In genomic region chr4:22672519-22672918, GRCh38 we compare ENCODE assay signal across 21 cellular contexts. TPM values are rescaled to one million over a fixed set of nuclear protein-coding genes. Genes with fewer than 3 reads are reported as not detected.
A peak's percentile ranks its signal among the peaks of the same experiment; 100 is the strongest.
DNase-seq lines count a peak whose midpoint lies in the region; ATAC-seq, FAIRE-seq and TF ChIP-seq lines count a peak whose summit lies in the region.
"Had no signal": no experiment of that assay in that cellular context is flagged by ENCODE, and none has a peak within 500 bp of the region (broad histone marks: within the 10 kb centered on the region; RNA-seq: fewer than 3 reads in every experiment).

No MANE protein-coding gene starts in this region.

- no peaks in the 10 kb centered on the region for H3K36me3 ChIP-seq in Loucy (ENCODE audit: insufficient read depth, low read length)
- H3K36me3 ChIP-seq in GM12878 (ENCODE audit: control insufficient read depth in 2 of 2, insufficient read depth in 2 of 2, low read length in 1 of 2) = no peaks in the 10 kb centered on the region
- H3K36me3 ChIP-seq: BLaER1 had no signal

- H3K36me3 Mint-ChIP-seq in activated T-cell treated with anti-CD3 and anti-CD28 coated beads, Interleukin-2, amount 50 U/mL, for 24 hours (ENCODE audit: low read depth) = no peaks in the 10 kb centered on the region
- H3K36me3 Mint-ChIP-seq in CD4-positive, alpha-beta T cell (ENCODE audit: low read depth) = no peaks in the 10 kb centered on the region
- H3K36me3 Mint-ChIP-seq: CD8-positive, alpha-beta memory T cell had no signal

- no peak overlapping the region for H3K4me3 ChIP-seq in Loucy (ENCODE audit: low read length, poor library complexity, severe bottlenecking)
- H3K4me3 ChIP-seq in GM12878 = no peak overlapping the region
- H3K4me3 ChIP-seq: BLaER1, K562 had no signal

- TF ChIP-seq EP300 in GM12878 (IDR thresholded peaks at IDR 0.05; ENCODE audit: borderline replicate concordance in 1 of 2, control insufficient read depth in 1 of 2, low read depth in 2 of 2, low read length in 2 of 2) = no peak

- TF ChIP-seq CTCF in CD4-positive, alpha-beta T cell (IDR thresholded peaks at IDR 0.05) = no peak
- TF ChIP-seq CTCF in Loucy (conservative IDR thresholded peaks at IDR 0.05; ENCODE audit: low read length) (no peak), GM12878 (IDR thresholded peaks at IDR 0.05 in 2 of 3, conservative IDR thresholded peaks at IDR 0.05 in 1 of 3; ENCODE audit: control insufficient read depth in 2 of 3, extremely low read depth in 1 of 3, insufficient read depth in 1 of 3, low read depth in 3 of 3, low read length in 3 of 3) (no peak)

- no peaks in the 10 kb centered on the region for H3K27me3 Mint-ChIP-seq in activated T-cell treated with anti-CD3 and anti-CD28 coated beads, Interleukin-2, amount 50 U/mL, for 24 hours
- H3K27me3 Mint-ChIP-seq in CD4-positive, alpha-beta T cell = no peaks in the 10 kb centered on the region
- H3K27me3 Mint-ChIP-seq: CD8-positive, alpha-beta memory T cell had no signal

- no peak for DNase-seq in activated T-cell treated with anti-CD3 and anti-CD28 coated beads, Interleukin-2, amount 50 U/mL, for 24 hours
- no peak for DNase-seq in activated T-cell treated with anti-CD3 and anti-CD28 coated beads, Interleukin-2, amount 50 U/mL, for 1 hour
- no peak for DNase-seq in CD4-positive, alpha-beta T cell
- DNase-seq in GM12878 (ENCODE audit: low read depth, low spot score) (no peak), posterior cingulate gyrus (no peak), GM19239 (ENCODE audit: insufficient read length, low spot score) (no peak)
- DNase-seq in stimulated activated CD4-positive, alpha-beta T cell treated with anti-CD3 and anti-CD28 coated beads, Interleukin-2, amount 100 ng/mL, for 48 hours = no peak
- DNase-seq: CD8-positive, alpha-beta memory T cell; MV-4-11; NCI-H1694 treated with DMSO at 0.1 percent for 48 hours; NCI-H2227 treated with DMSO at 0.1 percent for 48 hours; NCI-H510A treated with DMSO at 0.1 percent for 48 hours; NCI-H774; OCI-M1; Right ventricle myocardium superior had no signal

- in situ Hi-C loops in GM12878 (cut with MboI) = no loop called here

- H4K20me1 ChIP-seq in Loucy (ENCODE audit: insufficient read depth, low read length, poor library complexity, severe bottlenecking) = no peaks in the 10 kb centered on the region
- no peaks in the 10 kb centered on the region for H4K20me1 ChIP-seq in GM12878 (ENCODE audit: control insufficient read depth, insufficient read depth)
- H4K20me1 ChIP-seq: BLaER1 had no signal

- intact Hi-C loops in CD4-positive, alpha-beta T cell (cut with DNase I, micrococcal nuclease) = no loop called here
- intact Hi-C loops in GM12878 (cut with micrococcal nuclease; ENCODE audit: unreplicated experiment) (no loop called here), posterior cingulate gyrus (cut with DNase I) (no loop called here)

- BruUV-seq in GM12878 (replicated peaks; lab: Mats Ljungman, UMichigan) = no TSS peak

- CTCF ChIA-PET in CD4-positive, alpha-beta T cell (lab: Charles Lee) = no interaction called here
- CTCF ChIA-PET in GM12878 (lab: Yijun Ruan, JAX) = interaction anchor here (0.7 to 3.3 kb wide), 15 partner anchors 8 to 883 kb away, joined by 3 to 16 read pairs (median 3); no protein-coding TSS in a partner anchor

- H3K9me3 Mint-ChIP-seq in activated T-cell treated with anti-CD3 and anti-CD28 coated beads, Interleukin-2, amount 50 U/mL, for 24 hours = peaks cover 3% of the 10 kb centered on the region
- no peaks in the 10 kb centered on the region for H3K9me3 Mint-ChIP-seq in CD4-positive, alpha-beta T cell

- no peaks in the 10 kb centered on the region for H3K9me3 ChIP-seq in CD4-positive, alpha-beta T cell (ENCODE audit: control insufficient read depth, low read length)
- H3K9me3 ChIP-seq in Loucy (ENCODE audit: insufficient read depth, low read depth, low read length) = no peaks in the 10 kb centered on the region
- H3K9me3 ChIP-seq in GM12878 (replicated peaks; ENCODE audit: control insufficient read depth, insufficient read depth, low read length) = no peaks in the 10 kb centered on the region
- H3K9me3 ChIP-seq: BLaER1 had no signal

- peaks cover 65% of the 10 kb centered on the region for H3K4me1 Mint-ChIP-seq in activated T-cell treated with anti-CD3 and anti-CD28 coated beads, Interleukin-2, amount 50 U/mL, for 24 hours (ENCODE audit: low read depth)
- peaks cover 81% of the 10 kb centered on the region for H3K4me1 Mint-ChIP-seq in CD4-positive, alpha-beta T cell (ENCODE audit: low read depth)

- FAIRE-seq in GM12878 (lab: Jason Lieb, UNC) (no peak), GM19239 (lab: Jason Lieb, UNC) (no peak)
- FAIRE-seq: A204.1, GM12892, H1, K562 had no signal

- RAD21 ChIA-PET in GM12878 (lab: Charles Lee; ENCODE audit: unreplicated experiment) = interaction anchor here (0.7 to 2.8 kb wide), 16 partner anchors 11 to 264 kb away, joined by 3 to 11 read pairs (median 3); no protein-coding TSS in a partner anchor

- H3K4me2 ChIP-seq in Loucy (ENCODE audit: low read depth, low read length, poor library complexity, severe bottlenecking) (peak overlapping the region; percentile 3), GM12878 (ENCODE audit: control insufficient read depth, insufficient read depth) (no peak overlapping the region)
- H3K4me2 ChIP-seq: BLaER1 had no signal

- H3K79me2 ChIP-seq in Loucy (ENCODE audit: insufficient read depth, low read length) (no peaks in the 10 kb centered on the region), GM12878 (ENCODE audit: control insufficient read depth, insufficient read depth, low read length) (no peaks in the 10 kb centered on the region)

- peaks cover 26% of the 10 kb centered on the region for H3K4me1 ChIP-seq in Loucy (ENCODE audit: insufficient read depth, low read length, poor library complexity, severe bottlenecking)
- no peaks in the 10 kb centered on the region for H3K4me1 ChIP-seq in GM12878 (ENCODE audit: control insufficient read depth, insufficient read depth, low read length)

- SMC1A ChIA-PET in GM12878 (lab: Charles Lee; ENCODE audit: uncharacterized antibody, unreplicated experiment) = interaction anchor here (0.6 to 2.3 kb wide), 27 partner anchors 8 to 854 kb away, joined by 3 to 10 read pairs (median 4); partner anchors contain the start of gene GBA3

- POLR2A ChIA-PET in CD4-positive, alpha-beta T cell (lab: Charles Lee) = interaction anchor here (0.5 kb wide), 1 partner anchor 661 kb away, joined by 4 read pairs; no protein-coding TSS in a partner anchor
- POLR2A ChIA-PET in GM12878 (lab: Charles Lee) = interaction anchor here (0.6 to 1.5 kb wide), 4 partner anchors 8 to 60 kb away, joined by 3 to 5 read pairs (median 4); no protein-coding TSS in a partner anchor

- no peaks in the 10 kb centered on the region for H3K27me3 ChIP-seq in CD4-positive, alpha-beta T cell (ENCODE audit: control insufficient read depth, insufficient read depth, low read length)
- H3K27me3 ChIP-seq in Loucy (ENCODE audit: insufficient read depth, low read length, poor library complexity, severe bottlenecking) = no peaks in the 10 kb centered on the region
- H3K27me3 ChIP-seq in GM12878 (replicated peaks in 1 of 2; ENCODE audit: control insufficient read depth in 2 of 2, insufficient read depth in 2 of 2, low read length in 1 of 2) = no peaks in the 10 kb centered on the region
- H3K27me3 ChIP-seq: BLaER1 had no signal

- no peak for TF ChIP-seq POLR2A in GM12878 (IDR thresholded peaks at IDR 0.05; ENCODE audit: low read depth, low read length)

- H3F3A ChIP-seq in Loucy (ENCODE audit: low read depth) = no peaks in the 10 kb centered on the region

- H3K9me2 ChIP-seq in Loucy (replicated peaks; ENCODE audit: low read depth, low read length) = no peaks in the 10 kb centered on the region

- WGBS in GM12878 (ENCODE audit: insufficient coverage, insufficient replicate concordance, low lambda C conversion rate, missing lambda C conversion rate) = 40% methylated on average over 1 of the region's 1 CpG

- TF ChIP-seq RAD21 in GM12878 (IDR thresholded peaks at IDR 0.05; ENCODE audit: insufficient read depth, low read depth, low read length) = no peak

- H3K9ac ChIP-seq in Loucy (ENCODE audit: low read depth, low read length, poor library complexity, severe bottlenecking) (no peak overlapping the region), GM12878 (ENCODE audit: control insufficient read depth, insufficient read depth, low read length) (no peak overlapping the region)
- H3K9ac ChIP-seq: BLaER1 had no signal

- no peak overlapping the region for H3K27ac ChIP-seq in CD4-positive, alpha-beta T cell (ENCODE audit: low read depth, low read length)
- no peak overlapping the region for H3K27ac ChIP-seq in GM12878 (ENCODE audit: control insufficient read depth, insufficient read depth)
- H3K27ac ChIP-seq: BLaER1 had no signal

- no peak overlapping the region for H3K4me3 Mint-ChIP-seq in activated T-cell treated with anti-CD3 and anti-CD28 coated beads, Interleukin-2, amount 50 U/mL, for 24 hours
- peak overlapping the region; percentile 47 for H3K4me3 Mint-ChIP-seq in CD4-positive, alpha-beta T cell

- H2AFZ ChIP-seq in Loucy (ENCODE audit: low read length) (no peak overlapping the region), GM12878 (ENCODE audit: control insufficient read depth, low read depth, low read length) (no peak overlapping the region)

- no peak for ATAC-seq in CD4-positive, alpha-beta T cell (ENCODE audit: poor library complexity)
- ATAC-seq in GM12878 = peak; percentile 20; the same call in 1 of the 3 replicates
- ATAC-seq: K562 had no signal

- peak overlapping the region; percentile 39 for H3K27ac Mint-ChIP-seq in activated T-cell treated with anti-CD3 and anti-CD28 coated beads, Interleukin-2, amount 50 U/mL, for 24 hours
- H3K27ac Mint-ChIP-seq in CD4-positive, alpha-beta T cell = peak overlapping the region; percentile 84

TF ChIP-seq in GM12878, 131 proteins besides CTCF, POLR2A, EP300 and RAD21 (continues in another document):
- TF ChIP-seq SREBF1 (IDR thresholded peaks at IDR 0.05; ENCODE audit: low read length) (no peak), POLR2AphosphoS5 (IDR thresholded peaks at IDR 0.05; ENCODE audit: low read length) (no peak)

RNA-seq across cellular contexts. Expression of gene GBA3, which starts 20.2 kb away (rescaled TPM):
- not detected for total RNA-seq in CD4-positive, alpha-beta T cell
- total RNA-seq in GM12878 (2013; cell fraction: nucleolus; rRNA removed) = 0.71 and 0.84 TPM in 2 replicates
- total RNA-seq in GM12878 (2014; rRNA removed) (0.23 and 0.27 TPM in 2 replicates), GM12878 (2014; rRNA removed; fragmentation: Illumina TruSeq; extraction: Trizol) (0.18 and 0.22 TPM in 2 replicates), GM12878 (2021) (0.19 and 0.41 TPM in 2 replicates)
- not detected for polyA plus RNA-seq in GM12878 (2011; ENCODE audit: low read depth)
- polyA plus RNA-seq in GM12878 (2011; rRNA removed) (7.2 and 8.7 TPM in 2 replicates), GM12878 (2014; fragmentation: Illumina TruSeq; extraction: Trizol) (0.12 and 0.19 TPM in 2 replicates), GM12878 (2014; fragmentation: Nextera tagmentation; extraction: Ambion mirVana) (under 1 TPM; 0.49 to 0.76 TPM), GM12878 (2014; rRNA removed) (0.04 and 0.14 TPM in 2 replicates), GM12878 (2016; fragmentation: Nextera tagmentation; extraction: Ambion mirVana) (under 1 TPM; 0.10 to 0.32 TPM)
- polyA plus RNA-seq in GM12878 (2011; cell fraction: cytosol; rRNA removed) = 2.2 and 2.8 TPM in 2 replicates
- polyA plus RNA-seq in GM12878 (2011; cell fraction: nucleus; rRNA removed) = 1.4 and 2.2 TPM in 2 replicates
- 0.07 TPM in 1 of 2 replicates, not detected in the other for polyA plus RNA-seq in GM12878 (2012)
- polyA minus RNA-seq in GM12878 (2011; rRNA and poly(A)+ RNA removed) = 5.7 and 7.9 TPM in 2 replicates
- 1.2 and 2.1 TPM in 2 replicates for polyA minus RNA-seq in GM12878 (2011; cell fraction: cytosol; rRNA and poly(A)+ RNA removed)
- polyA minus RNA-seq in GM12878 (2011; cell fraction: nucleus; rRNA and poly(A)+ RNA removed) = 3.1 and 3.3 TPM in 2 replicates
- total RNA-seq: CD8-positive, alpha-beta memory T cell; H1; Right ventricle myocardium superior had no signal
- polyA plus RNA-seq: CD8-positive, alpha-beta memory T cell; H1 had no signal
